Comparison of ENCODE assay signal across 10 cellular contexts in the genomic region with DNA sequence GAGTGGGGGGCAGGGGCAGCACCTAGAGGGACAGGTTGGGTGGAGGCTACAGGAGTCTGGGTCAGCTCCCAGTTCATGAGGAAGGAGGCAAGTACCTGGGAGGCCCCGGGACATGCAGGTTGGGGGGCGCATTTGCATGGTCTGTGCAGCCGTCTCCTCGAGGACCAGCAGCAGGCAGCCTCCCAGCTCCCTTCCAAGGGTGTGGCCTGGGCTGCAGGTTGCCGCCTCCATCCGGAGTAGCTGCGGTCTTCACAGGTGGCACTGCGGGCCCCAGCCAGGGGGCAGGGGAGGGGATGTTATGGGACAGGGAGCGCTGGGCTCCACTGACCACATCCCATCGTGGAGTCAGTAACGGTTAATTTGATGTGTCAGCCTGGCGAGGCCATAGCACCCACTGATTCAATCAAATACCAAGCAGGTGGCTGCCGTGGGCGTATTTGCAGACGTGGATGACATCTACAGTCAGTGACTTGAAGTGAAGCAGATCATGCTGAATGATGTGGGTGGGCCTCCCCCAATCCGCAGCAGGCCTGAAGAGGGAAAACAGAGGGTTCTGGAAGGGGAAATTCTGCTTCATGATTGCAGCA.
A peak's percentile ranks its signal among the peaks of the same experiment; 100 is the strongest.
DNase-seq lines count a peak whose midpoint lies in the region; ATAC-seq, FAIRE-seq and TF ChIP-seq lines count a peak whose summit lies in the region.
"Had no signal": no experiment of that assay in that cellular context is flagged by ENCODE, and none has a peak within 500 bp of the region (broad histone marks: within the 10 kb centered on the region; RNA-seq: fewer than 3 reads in every experiment).

No MANE protein-coding gene starts in this region.

- H3K27me3 ChIP-seq in astrocyte (ENCODE audit: insufficient read depth, low read length), result peaks cover 8% of the 10 kb centered on the region
- H3K27me3 ChIP-seq in GM23248 (replicated peaks; ENCODE audit: insufficient read depth), result no peaks in the 10 kb centered on the region
- H3K27me3 ChIP-seq: cardiac muscle cell, pancreas had no signal

- no peaks in the 10 kb centered on the region for H3K9me2 ChIP-seq in GM23248 (ENCODE audit: insufficient read depth)

- ATAC-seq in GM19395 (IDR thresholded peaks at IDR 0.05; ENCODE audit: unreplicated experiment) (peak; percentile 54), HG02970 (IDR thresholded peaks at IDR 0.05; ENCODE audit: low FRiP score, unreplicated experiment) (no peak)

- peaks cover 12% of the 10 kb centered on the region; the same call in 1 of the 2 replicates for H3F3A ChIP-seq in GM23248 (ENCODE audit: insufficient read depth)

- no peak for TF ChIP-seq CTCF in astrocyte (IDR thresholded peaks at IDR 0.05; ENCODE audit: insufficient read depth, low read depth, low read length)

- no peak for FAIRE-seq in astrocyte (lab: Jason Lieb, UNC)
- FAIRE-seq: pancreas had no signal

- peaks cover 13% of the 10 kb centered on the region for H3K4me1 ChIP-seq in astrocyte (ENCODE audit: insufficient read depth, low read length)
- H3K4me1 ChIP-seq in GM23248 (ENCODE audit: insufficient read depth), result peaks cover 23% of the 10 kb centered on the region

- H2AFZ ChIP-seq in astrocyte (ENCODE audit: low read depth, low read length), result peak overlapping the region; percentile 72
- no peak overlapping the region for H2AFZ ChIP-seq in GM23248

- DNase-seq in RKO (ENCODE audit: low spot score) (peak; percentile 32), astrocyte (ENCODE audit: low read depth) (no peak), GM23248 (no peak), NCI-H510A (lab: John Stamatoyannopoulos, UW) (no peak), dedifferentiated amniotic fluid mesenchymal stem cell (ENCODE audit: extremely low spot score) (no peak)
- DNase-seq in stimulated activated CD8-positive, alpha-beta memory T cell treated with anti-CD3 and anti-CD28 coated beads, Interleukin-15, amount 100 ng/mL, for 24 hours (ENCODE audit: low read depth), result peak; percentile 27

- in situ Hi-C loops in GM23248 (cut with MboI), result no loop called here

- H3K4me2 ChIP-seq in astrocyte (ENCODE audit: low read length), result no peak overlapping the region
- no peak overlapping the region for H3K4me2 ChIP-seq in GM23248 (ENCODE audit: unreplicated experiment)

- H3K4me3 ChIP-seq in astrocyte (ENCODE audit: insufficient read depth, low read depth, low read length) (no peak overlapping the region), GM23248 (no peak overlapping the region)
- H3K4me3 ChIP-seq: cardiac muscle cell, pancreas had no signal

- H3K36me3 Mint-ChIP-seq in astrocyte (ENCODE audit: low read depth, unreplicated experiment), result no peaks in the 10 kb centered on the region

- H3K9me3 Mint-ChIP-seq in astrocyte (ENCODE audit: unreplicated experiment), result no peaks in the 10 kb centered on the region

- peaks cover 1% of the 10 kb centered on the region for H3K4me1 Mint-ChIP-seq in astrocyte (ENCODE audit: low read depth, unreplicated experiment)

- H3K79me2 ChIP-seq in astrocyte (ENCODE audit: insufficient read depth, low read length), result no peaks in the 10 kb centered on the region
- H3K79me2 ChIP-seq in GM23248 (ENCODE audit: insufficient read depth), result no peaks in the 10 kb centered on the region

- no peak overlapping the region for H3K27ac Mint-ChIP-seq in astrocyte (ENCODE audit: unreplicated experiment)

- H3K9me3 ChIP-seq in astrocyte (ENCODE audit: insufficient read depth, low read depth, low read length), result no peaks in the 10 kb centered on the region
- no peaks in the 10 kb centered on the region for H3K9me3 ChIP-seq in GM23248 (ENCODE audit: low read depth)
- H3K9me3 ChIP-seq: pancreas had no signal

- H3K27ac ChIP-seq in astrocyte (ENCODE audit: low read depth, low read length) (no peak overlapping the region), GM23248 (no peak overlapping the region)
- H3K27ac ChIP-seq: cardiac muscle cell had no signal

- H3K36me3 ChIP-seq in astrocyte (ENCODE audit: insufficient read depth, low read length) (no peaks in the 10 kb centered on the region), GM23248 (ENCODE audit: low read depth) (no peaks in the 10 kb centered on the region)
- H3K36me3 ChIP-seq: cardiac muscle cell, pancreas had no signal

- H3K4me3 Mint-ChIP-seq in astrocyte (ENCODE audit: unreplicated experiment), result no peak overlapping the region

- H3K27me3 Mint-ChIP-seq in astrocyte (ENCODE audit: low read depth, unreplicated experiment), result peaks cover 21% of the 10 kb centered on the region

- WGBS in GM23248 (ENCODE audit: low coverage in 1 of 2, low lambda C conversion rate in 2 of 2, missing lambda C conversion rate in 2 of 2), 2 experiments, result 94 to 96% methylated on average over 16 of the region's 16 CpGs

- H3K9ac ChIP-seq in astrocyte (ENCODE audit: low read length), result no peak overlapping the region
- no peak overlapping the region for H3K9ac ChIP-seq in GM23248

- H4K20me1 ChIP-seq in astrocyte (ENCODE audit: insufficient read depth, low read length), result no peaks in the 10 kb centered on the region
- no peaks in the 10 kb centered on the region for H4K20me1 ChIP-seq in GM23248 (ENCODE audit: insufficient read depth)

Comparison
In these comparisons a context has a peak if more than half of its experiments do, and no peak if none do; other contexts are left out.
1. DNase-seq: peak in RKO (single experiment) and stimulated activated CD8-positive, alpha-beta memory T cell treated with anti-CD3 and anti-CD28 coated beads, Interleukin-15, amount 100 ng/mL, for 24 hours (single experiment); none in astrocyte (single experiment), GM23248 (single experiment), NCI-H510A (single experiment) and dedifferentiated amniotic fluid mesenchymal stem cell (single experiment).